ENCODE assay signal across 1 cellular context in genomic region chr9:35603986-35604577, GRCh38.
TF ChIP-seq lines count a peak whose summit lies in the region.

No MANE protein-coding gene starts in this region.

TF ChIP-seq in K562, 482 proteins besides CTCF, POLR2A, EP300 and RAD21 (continued from another document and continues in another):
- TF ChIP-seq XRCC4 (IDR thresholded peaks at IDR 0.05; ENCODE audit: extremely low read depth, insufficient read depth, insufficient read length) (no peak), SMAD3 (CRISPR knock-in tag; conservative IDR thresholded peaks at IDR 0.05) (no peak), ZNF561 (CRISPR knock-in tag; conservative IDR thresholded peaks at IDR 0.05) (no peak), ZNF589 (CRISPR knock-in tag; IDR thresholded peaks at IDR 0.05; ENCODE audit: low read depth) (no peak), CC2D1A (IDR thresholded peaks at IDR 0.05) (peak; percentile 88), POU5F1 (IDR thresholded peaks at IDR 0.05; ENCODE audit: borderline replicate concordance, low read depth, low read length, partially characterized antibody) (no peak), IFI16 (CRISPR knock-in tag; IDR thresholded peaks at IDR 0.05) (no peak), GATA2 (CRISPR knock-in tag; IDR thresholded peaks at IDR 0.05) (no peak), POLR2AphosphoS5 (IDR thresholded peaks at IDR 0.05; ENCODE audit: control insufficient read depth, insufficient read depth, low read depth, low read length) (no peak), POLR2H (tag; IDR thresholded peaks at IDR 0.05; ENCODE audit: low read depth) (0 out of 2 replicates have a peak, but pooled peaks have one; percentile 52), ZNF23 (CRISPR knock-in tag; IDR thresholded peaks at IDR 0.05) (no peak), ZBTB17 (CRISPR knock-in tag; IDR thresholded peaks at IDR 0.05) (no peak), FOXP4 (CRISPR knock-in tag; IDR thresholded peaks at IDR 0.05; ENCODE audit: borderline replicate concordance) (no peak), MXI1 (IDR thresholded peaks at IDR 0.05; ENCODE audit: low read depth, low read length) (no peak), DDX20 (tag; IDR thresholded peaks at IDR 0.05; ENCODE audit: low read depth) (no peak), NFXL1 (CRISPR knock-in tag; IDR thresholded peaks at IDR 0.05) (no peak), MCM3 (IDR thresholded peaks at IDR 0.05) (no peak), ATF6 (CRISPR knock-in tag; IDR thresholded peaks at IDR 0.05) (no peak), TRIM24 (IDR thresholded peaks at IDR 0.05) (no peak), CHD2 (IDR thresholded peaks at IDR 0.05; ENCODE audit: low read depth, low read length) (no peak), SIX5 (IDR thresholded peaks at IDR 0.05; ENCODE audit: borderline replicate concordance in 1 of 2, insufficient read depth in 1 of 2, low read depth in 1 of 2, low read length in 2 of 2) (no peak), HNRNPH1 (optimal IDR thresholded peaks at IDR 0.05; ENCODE audit: low read depth, low read length) (no peak), TEAD4 (IDR thresholded peaks at IDR 0.05; ENCODE audit: low read length) (0 out of 2 replicates have a peak, but pooled peaks have one; percentile 38), TEAD4 (CRISPR knock-in tag; IDR thresholded peaks at IDR 0.05; ENCODE audit: borderline replicate concordance) (no peak), GABPB2 (CRISPR knock-in tag; conservative IDR thresholded peaks at IDR 0.05) (no peak), KDM2B (CRISPR knock-in tag; IDR thresholded peaks at IDR 0.05) (no peak), ZNF518B (CRISPR knock-in tag; IDR thresholded peaks at IDR 0.05) (no peak), ELF4 (CRISPR knock-in tag; IDR thresholded peaks at IDR 0.05) (0 out of 2 replicates have a peak, but pooled peaks have one; percentile 35), ATF2 (CRISPR knock-in tag; IDR thresholded peaks at IDR 0.05) (no peak), ASH1L (IDR thresholded peaks at IDR 0.05; ENCODE audit: borderline replicate concordance, low read depth, partially characterized antibody) (no peak), MCM2 (IDR thresholded peaks at IDR 0.05; ENCODE audit: low read depth) (no peak), PML (IDR thresholded peaks at IDR 0.05; ENCODE audit: low read length) (no peak), KLF16 (IDR thresholded peaks at IDR 0.05) (peak; percentile 45; the same call in 1 of the 2 replicates), SP2 (IDR thresholded peaks at IDR 0.05; ENCODE audit: extremely low read depth, low read depth, low read length, poor library complexity, severe bottlenecking) (no peak), JUN (IDR thresholded peaks at IDR 0.05; ENCODE audit: borderline replicate concordance, low read depth, low read length) (peak; percentile 52; the same call in 1 of the 2 replicates), JUN (CRISPR knock-in tag; IDR thresholded peaks at IDR 0.05; ENCODE audit: borderline replicate concordance) (no peak), PTTG1 (tag; IDR thresholded peaks at IDR 0.05; ENCODE audit: low read depth) (no peak), SIN3A (IDR thresholded peaks at IDR 0.05; ENCODE audit: borderline replicate concordance in 2 of 2, control insufficient read depth in 1 of 2, low read depth in 2 of 2, low read length in 2 of 2) (peak in 1 of 2 experiments; percentile 34; a peak in 1 of 4 replicates), ZNF717 (CRISPR knock-in tag; IDR thresholded peaks at IDR 0.05) (no peak), PTRF (tag; IDR thresholded peaks at IDR 0.05) (no peak), JUNB (CRISPR knock-in tag; conservative IDR thresholded peaks at IDR 0.05) (no peak), POLR3A (IDR thresholded peaks at IDR 0.05; ENCODE audit: borderline replicate concordance, extremely low read depth, insufficient read depth, insufficient read length) (no peak), LCOR (CRISPR knock-in tag; IDR thresholded peaks at IDR 0.05) (0 out of 2 replicates have a peak, but pooled peaks have one; percentile 39)
- TF ChIP-seq, protein P1, sequence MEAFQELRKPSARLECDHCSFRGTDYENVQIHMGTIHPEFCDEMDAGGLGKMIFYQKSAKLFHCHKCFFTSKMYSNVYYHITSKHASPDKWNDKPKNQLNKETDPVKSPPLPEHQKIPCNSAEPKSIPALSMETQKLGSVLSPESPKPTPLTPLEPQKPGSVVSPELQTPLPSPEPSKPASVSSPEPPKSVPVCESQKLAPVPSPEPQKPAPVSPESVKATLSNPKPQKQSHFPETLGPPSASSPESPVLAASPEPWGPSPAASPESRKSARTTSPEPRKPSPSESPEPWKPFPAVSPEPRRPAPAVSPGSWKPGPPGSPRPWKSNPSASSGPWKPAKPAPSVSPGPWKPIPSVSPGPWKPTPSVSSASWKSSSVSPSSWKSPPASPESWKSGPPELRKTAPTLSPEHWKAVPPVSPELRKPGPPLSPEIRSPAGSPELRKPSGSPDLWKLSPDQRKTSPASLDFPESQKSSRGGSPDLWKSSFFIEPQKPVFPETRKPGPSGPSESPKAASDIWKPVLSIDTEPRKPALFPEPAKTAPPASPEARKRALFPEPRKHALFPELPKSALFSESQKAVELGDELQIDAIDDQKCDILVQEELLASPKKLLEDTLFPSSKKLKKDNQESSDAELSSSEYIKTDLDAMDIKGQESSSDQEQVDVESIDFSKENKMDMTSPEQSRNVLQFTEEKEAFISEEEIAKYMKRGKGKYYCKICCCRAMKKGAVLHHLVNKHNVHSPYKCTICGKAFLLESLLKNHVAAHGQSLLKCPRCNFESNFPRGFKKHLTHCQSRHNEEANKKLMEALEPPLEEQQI (IDR thresholded peaks at IDR 0.05) = peak; percentile 80
- TF ChIP-seq, protein P2, sequence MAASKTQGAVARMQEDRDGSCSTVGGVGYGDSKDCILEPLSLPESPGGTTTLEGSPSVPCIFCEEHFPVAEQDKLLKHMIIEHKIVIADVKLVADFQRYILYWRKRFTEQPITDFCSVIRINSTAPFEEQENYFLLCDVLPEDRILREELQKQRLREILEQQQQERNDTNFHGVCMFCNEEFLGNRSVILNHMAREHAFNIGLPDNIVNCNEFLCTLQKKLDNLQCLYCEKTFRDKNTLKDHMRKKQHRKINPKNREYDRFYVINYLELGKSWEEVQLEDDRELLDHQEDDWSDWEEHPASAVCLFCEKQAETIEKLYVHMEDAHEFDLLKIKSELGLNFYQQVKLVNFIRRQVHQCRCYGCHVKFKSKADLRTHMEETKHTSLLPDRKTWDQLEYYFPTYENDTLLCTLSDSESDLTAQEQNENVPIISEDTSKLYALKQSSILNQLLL (CRISPR knock-in tag; IDR thresholded peaks at IDR 0.05; ENCODE audit: borderline replicate concordance) = no peak
- TF ChIP-seq, protein P3, sequence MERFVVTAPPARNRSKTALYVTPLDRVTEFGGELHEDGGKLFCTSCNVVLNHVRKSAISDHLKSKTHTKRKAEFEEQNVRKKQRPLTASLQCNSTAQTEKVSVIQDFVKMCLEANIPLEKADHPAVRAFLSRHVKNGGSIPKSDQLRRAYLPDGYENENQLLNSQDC (CRISPR knock-in tag; IDR thresholded peaks at IDR 0.05) = no peak
- TF ChIP-seq, protein P4, sequence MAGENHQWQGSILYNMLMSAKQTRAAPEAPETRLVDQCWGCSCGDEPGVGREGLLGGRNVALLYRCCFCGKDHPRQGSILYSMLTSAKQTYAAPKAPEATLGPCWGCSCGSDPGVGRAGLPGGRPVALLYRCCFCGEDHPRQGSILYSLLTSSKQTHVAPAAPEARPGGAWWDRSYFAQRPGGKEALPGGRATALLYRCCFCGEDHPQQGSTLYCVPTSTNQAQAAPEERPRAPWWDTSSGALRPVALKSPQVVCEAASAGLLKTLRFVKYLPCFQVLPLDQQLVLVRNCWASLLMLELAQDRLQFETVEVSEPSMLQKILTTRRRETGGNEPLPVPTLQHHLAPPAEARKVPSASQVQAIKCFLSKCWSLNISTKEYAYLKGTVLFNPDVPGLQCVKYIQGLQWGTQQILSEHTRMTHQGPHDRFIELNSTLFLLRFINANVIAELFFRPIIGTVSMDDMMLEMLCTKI (IDR thresholded peaks at IDR 0.05; ENCODE audit: partially characterized antibody) = no peak
- TF ChIP-seq, protein P5, sequence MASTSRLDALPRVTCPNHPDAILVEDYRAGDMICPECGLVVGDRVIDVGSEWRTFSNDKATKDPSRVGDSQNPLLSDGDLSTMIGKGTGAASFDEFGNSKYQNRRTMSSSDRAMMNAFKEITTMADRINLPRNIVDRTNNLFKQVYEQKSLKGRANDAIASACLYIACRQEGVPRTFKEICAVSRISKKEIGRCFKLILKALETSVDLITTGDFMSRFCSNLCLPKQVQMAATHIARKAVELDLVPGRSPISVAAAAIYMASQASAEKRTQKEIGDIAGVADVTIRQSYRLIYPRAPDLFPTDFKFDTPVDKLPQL (IDR thresholded peaks at IDR 0.05; ENCODE audit: extremely low read depth, insufficient read length) = no peak
- TF ChIP-seq, protein P6, sequence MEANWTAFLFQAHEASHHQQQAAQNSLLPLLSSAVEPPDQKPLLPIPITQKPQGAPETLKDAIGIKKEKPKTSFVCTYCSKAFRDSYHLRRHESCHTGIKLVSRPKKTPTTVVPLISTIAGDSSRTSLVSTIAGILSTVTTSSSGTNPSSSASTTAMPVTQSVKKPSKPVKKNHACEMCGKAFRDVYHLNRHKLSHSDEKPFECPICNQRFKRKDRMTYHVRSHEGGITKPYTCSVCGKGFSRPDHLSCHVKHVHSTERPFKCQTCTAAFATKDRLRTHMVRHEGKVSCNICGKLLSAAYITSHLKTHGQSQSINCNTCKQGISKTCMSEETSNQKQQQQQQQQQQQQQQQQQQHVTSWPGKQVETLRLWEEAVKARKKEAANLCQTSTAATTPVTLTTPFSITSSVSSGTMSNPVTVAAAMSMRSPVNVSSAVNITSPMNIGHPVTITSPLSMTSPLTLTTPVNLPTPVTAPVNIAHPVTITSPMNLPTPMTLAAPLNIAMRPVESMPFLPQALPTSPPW (CRISPR knock-in tag; IDR thresholded peaks at IDR 0.05) = peak; percentile 52
- TF ChIP-seq, protein P7, sequence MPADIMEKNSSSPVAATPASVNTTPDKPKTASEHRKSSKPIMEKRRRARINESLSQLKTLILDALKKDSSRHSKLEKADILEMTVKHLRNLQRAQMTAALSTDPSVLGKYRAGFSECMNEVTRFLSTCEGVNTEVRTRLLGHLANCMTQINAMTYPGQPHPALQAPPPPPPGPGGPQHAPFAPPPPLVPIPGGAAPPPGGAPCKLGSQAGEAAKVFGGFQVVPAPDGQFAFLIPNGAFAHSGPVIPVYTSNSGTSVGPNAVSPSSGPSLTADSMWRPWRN (IDR thresholded peaks at IDR 0.05; ENCODE audit: low read depth) = no peak
